In genomic region chr3:182523836-182524235, GRCh38 we compare ENCODE assay signal across 16 cellular contexts.
A peak's percentile ranks its signal among the peaks of the same experiment; 100 is the strongest.
DNase-seq lines count a peak whose midpoint lies in the region; ATAC-seq, FAIRE-seq and TF ChIP-seq lines count a peak whose summit lies in the region.
"Had no signal": no experiment of that assay in that cellular context is flagged by ENCODE, and none has a peak within 500 bp of the region (broad histone marks: within the 10 kb centered on the region; RNA-seq: fewer than 3 reads in every experiment).

No MANE protein-coding gene starts in this region.

- intact Hi-C loops in PC-9 (cut with micrococcal nuclease; ENCODE audit: unreplicated experiment) = no loop called here

- H3K27me3 ChIP-seq in PC-9 (ENCODE audit: insufficient read depth, low read depth) (no peaks in the 10 kb centered on the region), bronchial epithelial cell (ENCODE audit: control insufficient read depth, insufficient read depth, low read length) (no peaks in the 10 kb centered on the region), foreskin keratinocyte (no peaks in the 10 kb centered on the region), SJCRH30 (no peaks in the 10 kb centered on the region)

- H3K4me2 ChIP-seq in PC-9 = no peak overlapping the region

- no peaks in the 10 kb centered on the region for H3K9me2 ChIP-seq in PC-9 (ENCODE audit: insufficient read depth)

- H3K9me3 Mint-ChIP-seq in type B pancreatic cell (peaks cover 4% of the 10 kb centered on the region), endothelial cell (ENCODE audit: unreplicated experiment) (no peaks in the 10 kb centered on the region)
- H3K9me3 Mint-ChIP-seq: H9 had no signal

- peak overlapping the region; percentile 84 for H3K27ac Mint-ChIP-seq in type B pancreatic cell
- no peak overlapping the region for H3K27ac Mint-ChIP-seq in endothelial cell (ENCODE audit: unreplicated experiment)
- H3K27ac Mint-ChIP-seq: B cell; CD4-positive, alpha-beta memory T cell; H9 had no signal

- ATAC-seq in foreskin keratinocyte = peak; percentile 91
- ATAC-seq in HG03196 (IDR thresholded peaks at IDR 0.05; ENCODE audit: unreplicated experiment) = no peak
- ATAC-seq: GM12878 had no signal

- no peaks in the 10 kb centered on the region for H3K36me3 Mint-ChIP-seq in type B pancreatic cell
- H3K36me3 Mint-ChIP-seq in endothelial cell (ENCODE audit: low read depth, unreplicated experiment) = no peaks in the 10 kb centered on the region
- H3K36me3 Mint-ChIP-seq: CD4-positive, alpha-beta memory T cell had no signal

- CTCF ChIA-PET in PC-9 (lab: Charles Lee) = no interaction called here

- H3K9me3 ChIP-seq in PC-9 (ENCODE audit: insufficient read depth, low read depth) (no peaks in the 10 kb centered on the region), SJCRH30 (replicated peaks) (no peaks in the 10 kb centered on the region)

- H3K4me1 ChIP-seq in PC-9 (replicated peaks; ENCODE audit: insufficient read depth) = 0 out of 2 replicates have a peak, but pooled peaks cover 4% of the 10 kb centered on the region
- H3K4me1 ChIP-seq in foreskin keratinocyte = peaks cover 3% of the 10 kb centered on the region
- H3K4me1 ChIP-seq in SJCRH30 = no peaks in the 10 kb centered on the region; the same call in 1 of the 2 replicates

- DNase-seq in PC-9 (peak; percentile 33 to 63), bronchial epithelial cell (ENCODE audit: low read depth) (peak; percentile 52), foreskin keratinocyte (peak; percentile 76 to 85), type B pancreatic cell (ENCODE audit: extremely low spot score, unreplicated experiment) (no peak), endothelial cell (ENCODE audit: low spot score) (no peak), SJCRH30 (no peak)
- DNase-seq: C1 segment of cervical spinal cord; CD4-positive, alpha-beta memory T cell; DMS79; GOT3; H9 had no signal

- TF ChIP-seq CTCF in PC-9 (conservative IDR thresholded peaks at IDR 0.05) = no peak
- TF ChIP-seq CTCF in bronchial epithelial cell (IDR thresholded peaks at IDR 0.05; ENCODE audit: insufficient read depth, low read length, severe bottlenecking) = no peak
- peak; percentile 31 for TF ChIP-seq CTCF in foreskin keratinocyte (conservative IDR thresholded peaks at IDR 0.05)
- no peak for TF ChIP-seq CTCF in type B pancreatic cell (conservative IDR thresholded peaks at IDR 0.05)
- TF ChIP-seq CTCF in endothelial cell (IDR thresholded peaks at IDR 0.05; ENCODE audit: unreplicated experiment) = no peak

- H4K20me1 ChIP-seq in PC-9 (ENCODE audit: insufficient read depth) = no peaks in the 10 kb centered on the region

- POLR2A ChIA-PET in PC-9 (lab: Charles Lee; ENCODE audit: unreplicated experiment) = interaction anchor here (0.6 kb wide), 1 partner anchor 24 kb away, joined by 3 read pairs; no protein-coding TSS in a partner anchor

- H3K4me3 ChIP-seq in PC-9 (no peak overlapping the region), bronchial epithelial cell (ENCODE audit: low read depth, low read length) (no peak overlapping the region), SJCRH30 (no peak overlapping the region)
- H3K4me3 ChIP-seq: GM12878 had no signal

- H3K4me1 Mint-ChIP-seq in type B pancreatic cell (ENCODE audit: unreplicated experiment) (peaks cover 27% of the 10 kb centered on the region), endothelial cell (ENCODE audit: unreplicated experiment) (peaks cover 10% of the 10 kb centered on the region)
- H3K4me1 Mint-ChIP-seq: B cell; CD4-positive, alpha-beta memory T cell had no signal

- no peak overlapping the region for H2AFZ ChIP-seq in PC-9

- H3K4me3 Mint-ChIP-seq in type B pancreatic cell (no peak overlapping the region), endothelial cell (ENCODE audit: unreplicated experiment) (no peak overlapping the region)
- H3K4me3 Mint-ChIP-seq: B cell; CD4-positive, alpha-beta memory T cell; H9 had no signal

- no peaks in the 10 kb centered on the region for H3K36me3 ChIP-seq in PC-9 (ENCODE audit: low read depth)
- no peaks in the 10 kb centered on the region for H3K36me3 ChIP-seq in bronchial epithelial cell (ENCODE audit: control insufficient read depth, insufficient read depth, low read length)
- no peaks in the 10 kb centered on the region for H3K36me3 ChIP-seq in SJCRH30

- H3K79me2 ChIP-seq in PC-9 (ENCODE audit: low read depth) = no peaks in the 10 kb centered on the region

- no peaks in the 10 kb centered on the region for H3K27me3 Mint-ChIP-seq in type B pancreatic cell
- H3K27me3 Mint-ChIP-seq in endothelial cell (ENCODE audit: unreplicated experiment) = peaks cover 3% of the 10 kb centered on the region

- H3K27ac ChIP-seq in PC-9 (0 out of 2 replicates have a peak overlapping the region, but pooled peaks have one; percentile 9), foreskin keratinocyte (peak overlapping the region; percentile 48), SJCRH30 (no peak overlapping the region)

- FAIRE-seq in bronchial epithelial cell (lab: Jason Lieb, UNC) = no peak
- FAIRE-seq: A204.1, GM12878, GM18507 had no signal

- no TSS peak for BruUV-seq in PC-9 (replicated peaks; lab: Mats Ljungman, UMichigan)

- H3F3A ChIP-seq in PC-9 (ENCODE audit: insufficient read depth, low read depth) = no peaks in the 10 kb centered on the region

Comparison
In these comparisons a context has a peak if more than half of its experiments do, and no peak if none do; other contexts are left out.
1. DNase-seq: peak in PC-9 (2 of 2), bronchial epithelial cell (single experiment) and foreskin keratinocyte (2 of 2); none in type B pancreatic cell (single experiment), endothelial cell (single experiment) and SJCRH30 (0 of 2).